9 cellular contexts compared by ENCODE assay signal in the genomic region with DNA sequence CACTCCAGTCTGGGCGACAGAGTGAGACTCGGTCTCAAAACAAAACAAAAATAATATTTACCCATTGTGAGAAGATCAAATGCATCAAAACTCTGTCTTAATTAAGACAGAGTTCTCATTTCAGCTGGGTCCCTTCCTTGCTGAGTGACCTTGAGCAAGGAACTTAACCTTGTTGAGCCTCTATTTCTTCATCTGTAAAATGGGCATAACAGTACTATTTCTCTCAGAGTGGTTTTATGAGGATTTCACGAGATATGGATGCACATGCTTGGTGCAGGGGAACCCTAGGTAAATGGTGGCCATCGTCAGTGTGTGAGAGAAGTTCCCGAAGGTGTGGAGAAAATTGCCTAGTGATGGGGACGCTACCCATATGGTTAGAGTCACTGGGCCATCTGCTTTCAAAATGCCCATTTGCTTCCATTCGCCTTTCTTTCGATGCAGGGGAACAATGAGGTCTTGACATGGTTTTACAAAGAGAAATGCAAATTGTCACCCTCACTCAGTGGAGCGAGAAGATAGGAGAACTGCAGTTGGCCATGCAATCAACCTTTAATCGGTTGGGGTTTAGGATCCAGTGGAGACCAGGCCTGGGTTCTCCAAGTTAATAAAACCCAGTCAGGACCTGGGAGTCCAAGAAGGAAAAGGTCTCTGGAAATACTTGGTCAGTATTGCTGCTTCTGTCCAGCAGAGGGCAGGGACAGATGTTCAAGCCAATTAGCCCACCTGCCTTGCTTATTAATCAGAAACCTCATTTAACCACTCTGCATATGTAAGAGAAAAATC. TPM values are rescaled to one million over a fixed set of nuclear protein-coding genes. Genes with fewer than 3 reads are reported as not detected.
DNase-seq lines count a peak whose midpoint lies in the region; ATAC-seq, FAIRE-seq and TF ChIP-seq lines count a peak whose summit lies in the region.
"Had no signal": no experiment of that assay in that cellular context is flagged by ENCODE, and none has a peak within 500 bp of the region (broad histone marks: within the 10 kb centered on the region; RNA-seq: fewer than 3 reads in every experiment).

No MANE protein-coding gene starts in this region.

- H3K36me3 ChIP-seq in A673 (ENCODE audit: insufficient read depth, low read length, poor library complexity, severe bottlenecking), result no peaks in the 10 kb centered on the region
- no peaks in the 10 kb centered on the region for H3K36me3 ChIP-seq in adrenal gland (replicated peaks in 1 of 2)
- no peaks in the 10 kb centered on the region for H3K36me3 ChIP-seq in kidney (ENCODE audit: control insufficient read depth in 1 of 2, insufficient read depth in 2 of 2, low read length in 2 of 2)

- peak overlapping the region in 1 of 2 donors; percentile 1 for H3K9ac ChIP-seq in kidney (ENCODE audit: low read length in 2 of 2)

- no peak for TF ChIP-seq POLR2A in adrenal gland (IDR thresholded peaks at IDR 0.05)

- TF ChIP-seq CTCF in A673 (conservative IDR thresholded peaks at IDR 0.05; ENCODE audit: low read depth, low read length) (peak; percentile 40), adrenal gland (IDR thresholded peaks at IDR 0.05) (peak; percentile 20 to 49 (median 44)), kidney (IDR thresholded peaks at IDR 0.05; ENCODE audit: borderline replicate concordance, extremely low read depth, insufficient read depth) (peak; percentile 56)

- H3K9me3 ChIP-seq in A673 (ENCODE audit: low read depth, low read length, poor library complexity, severe bottlenecking) (no peaks in the 10 kb centered on the region), adrenal gland (replicated peaks in 1 of 3) (no peaks in the 10 kb centered on the region), kidney (ENCODE audit: control insufficient read depth in 1 of 2, low read length in 2 of 2) (no peaks in the 10 kb centered on the region)

- intact Hi-C loops in A673 (cut with micrococcal nuclease; ENCODE audit: unreplicated experiment) (no loop called here), adrenal gland (cut with DNase I) (no loop called here), kidney (cut with DNase I) (no loop called here)

- no peak overlapping the region for H3K27ac ChIP-seq in A673 (ENCODE audit: low read depth, low read length, poor library complexity, severe bottlenecking)
- no peak overlapping the region for H3K27ac ChIP-seq in adrenal gland
- no peak overlapping the region for H3K27ac ChIP-seq in kidney (ENCODE audit: low read depth in 2 of 2, low read length in 2 of 2)

- H3K4me3 ChIP-seq in A673 (ENCODE audit: low read depth, low read length, poor library complexity, severe bottlenecking) (no peak overlapping the region), adrenal gland (no peak overlapping the region), kidney (ENCODE audit: low read length in 2 of 2) (no peak overlapping the region)

- 87 to 90% (median 90%) methylated on average over 10 of the region's 10 CpGs for WGBS in adrenal gland, 4 donors

- no peak for DNase-seq in A673 (ENCODE audit: low spot score)
- DNase-seq in HEK293T (ENCODE audit: extremely low spot score), result peak; percentile 30
- DNase-seq in adrenal gland, result peak in 1 of 7 donors; percentile 18
- no peak for DNase-seq in kidney
- DNase-seq in urothelium cell line (ENCODE audit: low spot score), result no peak
- DNase-seq in NCI-H128 (lab: John Stamatoyannopoulos, UW; ENCODE audit: unreplicated experiment), result no peak
- no peak for DNase-seq in NCI-H510A (lab: John Stamatoyannopoulos, UW)
- DNase-seq: right cardiac atrium had no signal

- no TSS peak for BruUV-seq in A673 (replicated peaks; lab: Mats Ljungman, UMichigan)

- H3K27me3 ChIP-seq in A673 (replicated peaks; ENCODE audit: insufficient read depth, low read depth, low read length, poor library complexity) (no peaks in the 10 kb centered on the region), adrenal gland (no peaks in the 10 kb centered on the region)

- no peak for FAIRE-seq in kidney (lab: Jason Lieb, UNC)
- FAIRE-seq in urothelium cell line (lab: Jason Lieb, UNC), result no peak

- CTCF ChIA-PET in A673 (lab: Charles Lee), result no interaction called here
- CTCF ChIA-PET in HEK293T (lab: Yijun Ruan, JAX), result no interaction called here

- POLR2A ChIA-PET in A673 (lab: Charles Lee; ENCODE audit: low non-redundant PET), result no interaction called here
- POLR2A ChIA-PET in HEK293T (lab: Yijun Ruan, JAX), result no interaction called here

- peaks cover 6% of the 10 kb centered on the region for H3K4me1 ChIP-seq in A673 (ENCODE audit: insufficient read depth, low read length, poor library complexity, severe bottlenecking)
- no peaks in the 10 kb centered on the region for H3K4me1 ChIP-seq in adrenal gland (replicated peaks in 1 of 2)
- no peaks in the 10 kb centered on the region for H3K4me1 ChIP-seq in kidney (ENCODE audit: control insufficient read depth in 1 of 2, insufficient read depth in 1 of 2, low read depth in 1 of 2, low read length in 2 of 2)

- ATAC-seq in HG02678 (IDR thresholded peaks at IDR 0.05; ENCODE audit: unreplicated experiment), result no peak

TF ChIP-seq in HEK293T, 16 proteins besides CTCF, POLR2A, EP300 and RAD21:
- TF ChIP-seq TARDBP (IDR thresholded peaks at IDR 0.05) (no peak), BHLHE40 (IDR thresholded peaks at IDR 0.05; ENCODE audit: borderline replicate concordance) (no peak), FOXA1 (IDR thresholded peaks at IDR 0.05) (no peak), CTBP1 (IDR thresholded peaks at IDR 0.05; ENCODE audit: borderline replicate concordance) (no peak), FOXM1 (IDR thresholded peaks at IDR 0.05; ENCODE audit: borderline replicate concordance) (no peak), HDGF (IDR thresholded peaks at IDR 0.05; ENCODE audit: borderline replicate concordance) (no peak), ELF4 (IDR thresholded peaks at IDR 0.05) (no peak)
TF ChIP-seq in HEK293T: peak in this region for 0.

RNA-seq across cellular contexts. Expression of gene CFAP251, which starts 37.1 kb away (rescaled TPM):
- 5.5 and 7.5 TPM in 2 replicates for total RNA-seq in A673 (2021)
- 1 to 10 TPM in 7 of 8 donors, under 1 TPM in 1; 0.30 to 9.0 (median 2.6) TPM for total RNA-seq in adrenal gland
- polyA plus RNA-seq in adrenal gland, result 10 to 100 TPM in 1 of 3 donors, 1 to 10 TPM in 1, under 1 TPM in 1; 0.92 to 11.6 (median 2.7) TPM
- total RNA-seq in kidney, result 10.8 TPM
- 2.9 TPM for polyA plus RNA-seq in kidney (ENCODE audit: insufficient read depth, low read depth, low replicate concordance)
